Comparison of ENCODE assay signal across 9 cellular contexts in genomic region chr4:52869196-52869595, GRCh38. TPM values are rescaled to one million over a fixed set of nuclear protein-coding genes. Genes with fewer than 3 reads are reported as not detected.
A peak's percentile ranks its signal among the peaks of the same experiment; 100 is the strongest.
DNase-seq lines count a peak whose midpoint lies in the region; ATAC-seq and TF ChIP-seq lines count a peak whose summit lies in the region.
"Had no signal": no experiment of that assay in that cellular context is flagged by ENCODE, and none has a peak within 500 bp of the region (broad histone marks: within the 10 kb centered on the region; RNA-seq: fewer than 3 reads in every experiment).

No MANE protein-coding gene starts in this region.

- H3K23ac ChIP-seq in H9 (ENCODE audit: insufficient read length, low read depth, low read length): no peak overlapping the region

- H3K36me3 ChIP-seq in hepatocyte (replicated peaks; ENCODE audit: insufficient read depth, low read depth): no peaks in the 10 kb centered on the region
- H3K36me3 ChIP-seq in smooth muscle cell (ENCODE audit: low read depth): no peaks in the 10 kb centered on the region

- peaks cover 5% of the 10 kb centered on the region for H3K4me1 ChIP-seq in H9 (ENCODE audit: insufficient read depth, low read length)
- H3K4me1 ChIP-seq in hepatocyte (ENCODE audit: insufficient read depth): peaks cover 40% of the 10 kb centered on the region
- peaks cover 24% of the 10 kb centered on the region for H3K4me1 ChIP-seq in smooth muscle cell (ENCODE audit: low read depth)

- no peak overlapping the region for H2BK5ac ChIP-seq in H9 (ENCODE audit: insufficient read length, low read length)

- H3K79me2 ChIP-seq in H9 (ENCODE audit: insufficient read depth, low read length): no peaks in the 10 kb centered on the region
- H3K79me2 ChIP-seq in hepatocyte: no peaks in the 10 kb centered on the region
- peaks cover 6% of the 10 kb centered on the region for H3K79me2 ChIP-seq in smooth muscle cell (ENCODE audit: low read depth)

- no CpG with 5 or more reads among the region's 12 CpGs for WGBS in H9 (ENCODE audit: extremely low coverage, insufficient read length, low lambda C conversion rate)
- 50% methylated on average over 12 of the region's 12 CpGs for WGBS in hepatocyte (ENCODE audit: low lambda C conversion rate, missing lambda C conversion rate)
- 23% methylated on average over 12 of the region's 12 CpGs for WGBS in smooth muscle cell (ENCODE audit: low lambda C conversion rate)

- no peaks in the 10 kb centered on the region; a peak in 2 of 5 replicates for H3K9me3 Mint-ChIP-seq in H9

- H3T11ph ChIP-seq in H9 (ENCODE audit: low read length): no peak overlapping the region

- no peak overlapping the region for H3K4ac ChIP-seq in H9 (ENCODE audit: low read depth, low read length)

- no peak for ATAC-seq in HG02642 (IDR thresholded peaks at IDR 0.05; ENCODE audit: poor library complexity, unreplicated experiment)

- no peaks in the 10 kb centered on the region for H4K20me1 ChIP-seq in H9 (ENCODE audit: control insufficient read depth, insufficient read depth, insufficient read length)
- H4K20me1 ChIP-seq in hepatocyte (ENCODE audit: insufficient read depth, poor library complexity, severe bottlenecking): no peaks in the 10 kb centered on the region
- peaks cover 19% of the 10 kb centered on the region for H4K20me1 ChIP-seq in smooth muscle cell (ENCODE audit: low read depth)

- H3K9me3 ChIP-seq in H9 (ENCODE audit: control insufficient read depth, low read depth, low read length): no peaks in the 10 kb centered on the region
- H3K9me3 ChIP-seq in hepatocyte (ENCODE audit: low read depth): no peaks in the 10 kb centered on the region
- no peaks in the 10 kb centered on the region for H3K9me3 ChIP-seq in smooth muscle cell (replicated peaks; ENCODE audit: low read depth)

- H3K27ac Mint-ChIP-seq in H9: no peak overlapping the region

- no peak overlapping the region for H3K27ac ChIP-seq in H9 (ENCODE audit: insufficient read length, low read depth, low read length)
- H3K27ac ChIP-seq in angular gyrus (ENCODE audit: low read depth, low read length): peak overlapping the region; percentile 54
- H3K27ac ChIP-seq in hepatocyte: peak overlapping the region; percentile 82
- H3K27ac ChIP-seq in smooth muscle cell (ENCODE audit: low read depth): peak overlapping the region; percentile 83

- H4K91ac ChIP-seq in H9 (ENCODE audit: insufficient read length, low read depth, low read length): no peak overlapping the region

- no peak overlapping the region for H2BK20ac ChIP-seq in H9 (ENCODE audit: low read depth, low read length, poor library complexity, severe bottlenecking)

- no peak overlapping the region for H3K4me3 Mint-ChIP-seq in H9

- no peak overlapping the region for H4K8ac ChIP-seq in H9 (replicated peaks; ENCODE audit: insufficient read length, low read depth, low read length)

- no peak overlapping the region for H3K56ac ChIP-seq in H9 (ENCODE audit: insufficient read length, low read depth, low read length)

- H3K9me2 ChIP-seq in hepatocyte (replicated peaks; ENCODE audit: insufficient read depth): no peaks in the 10 kb centered on the region

- no peak overlapping the region for H2BK15ac ChIP-seq in H9 (ENCODE audit: low read depth, low read length)

- H2BK120ac ChIP-seq in H9 (ENCODE audit: low read depth, low read length, poor library complexity, severe bottlenecking): no peak overlapping the region

- H3K9ac ChIP-seq in H9 (ENCODE audit: extremely low read depth, insufficient read length, low read length): no peak overlapping the region
- peak overlapping the region; percentile 53 for H3K9ac ChIP-seq in smooth muscle cell (ENCODE audit: low read depth)

- H3K4me2 ChIP-seq in H9 (ENCODE audit: insufficient read depth, insufficient read length, low read length): no peak overlapping the region
- H3K4me2 ChIP-seq in hepatocyte: peak overlapping the region; percentile 40
- peak overlapping the region; percentile 63 for H3K4me2 ChIP-seq in smooth muscle cell

- H2BK12ac ChIP-seq in H9 (ENCODE audit: insufficient read length, low read depth, low read length): no peak overlapping the region

- H3F3A ChIP-seq in smooth muscle cell (ENCODE audit: low read depth): peaks cover 14% of the 10 kb centered on the region

- no peak for TF ChIP-seq CTCF in H9 (conservative IDR thresholded peaks at IDR 0.05)
- no peak for TF ChIP-seq CTCF in hepatocyte (IDR thresholded peaks at IDR 0.05; ENCODE audit: poor library complexity)
- no peak for TF ChIP-seq CTCF in smooth muscle cell (IDR thresholded peaks at IDR 0.05; ENCODE audit: borderline replicate concordance, insufficient read depth, poor library complexity, severe bottlenecking)

- H4K5ac ChIP-seq in H9 (ENCODE audit: insufficient read length, low read depth, low read length): no peak overlapping the region

- no peaks in the 10 kb centered on the region for H3K27me3 ChIP-seq in H9 (ENCODE audit: insufficient read depth, low read length)
- no peaks in the 10 kb centered on the region for H3K27me3 ChIP-seq in hepatocyte
- no peaks in the 10 kb centered on the region for H3K27me3 ChIP-seq in smooth muscle cell (ENCODE audit: low read depth)
- H3K27me3 ChIP-seq: cardiac muscle cell had no signal

- H3K18ac ChIP-seq in H9 (ENCODE audit: insufficient read length, low read depth, low read length): peak overlapping the region; percentile 28

- no peaks in the 10 kb centered on the region for H3K79me1 ChIP-seq in H9 (ENCODE audit: insufficient read depth, low read depth, low read length, poor library complexity, severe bottlenecking)

- no peak overlapping the region for H2AK5ac ChIP-seq in H9 (ENCODE audit: insufficient read length, low read length)

- H3K27me3 Mint-ChIP-seq in H9 (ENCODE audit: low read depth): no peaks in the 10 kb centered on the region; the same call in 1 of the 2 replicates

- no peak for DNase-seq in H9
- peak; percentile 68 for DNase-seq in hepatocyte (ENCODE audit: low spot score)
- DNase-seq in smooth muscle cell (lab: John Stamatoyannopoulos, UW; ENCODE audit: unreplicated experiment): no peak
- DNase-seq in NCI-H526 (lab: John Stamatoyannopoulos, UW): no peak
- DNase-seq in SIG-M5 (lab: John Stamatoyannopoulos, UW): no peak
- DNase-seq in SW480 (ENCODE audit: low spot score): no peak

- H3K23me2 ChIP-seq in H9 (ENCODE audit: insufficient read length, low read depth, low read length, poor library complexity, severe bottlenecking): no peaks in the 10 kb centered on the region

- peaks cover 28 to 37% (median 36%) of the 10 kb centered on the region in 3 experiments for H3K36me3 Mint-ChIP-seq in H9 (ENCODE audit: insufficient read depth in 1 of 3, low read depth in 3 of 3)

- peaks cover 72 to 73% of the 10 kb centered on the region in 2 experiments for H3K4me1 Mint-ChIP-seq in H9

- H3K14ac ChIP-seq in H9 (ENCODE audit: insufficient read depth, low read length): no peak overlapping the region

- H3K4me3 ChIP-seq in hepatocyte: no peak overlapping the region
- no peak overlapping the region for H3K4me3 ChIP-seq in smooth muscle cell
- H3K4me3 ChIP-seq: cardiac muscle cell had no signal

- H2AFZ ChIP-seq in H9 (ENCODE audit: low read length) (no peak overlapping the region), hepatocyte (no peak overlapping the region), smooth muscle cell (ENCODE audit: low read depth) (no peak overlapping the region)

RNA-seq across cellular contexts. Expression of gene RASL11B, which starts 7.1 kb away (rescaled TPM):
- total RNA-seq in H9 (2021) (28.3 and 30.0 TPM in 2 replicates), hepatocyte (6.3 and 8.9 TPM in 2 replicates), smooth muscle cell (42.9 and 47.0 TPM in 2 replicates)
- polyA plus RNA-seq in hepatocyte (6.9 and 7.6 TPM in 2 replicates), smooth muscle cell (44.3 and 59.6 TPM in 2 replicates)
